1 cellular context compared by ENCODE assay signal in genomic region chr2:96760036-96760985, GRCh38.
TF ChIP-seq lines count a peak whose summit lies in the region.

CNNM4 (plus strand) TSS chr2:96760902; CDS start chr2:96761000, 98 bp downstream.

TF ChIP-seq in HepG2, 621 proteins besides CTCF, POLR2A, EP300 and RAD21 (continued from another document and continues in another):
- TF ChIP-seq TIGD3 (CRISPR knock-in tag; IDR thresholded peaks at IDR 0.05; ENCODE audit: borderline replicate concordance) (no peak), ZKSCAN8 (CRISPR knock-in tag; IDR thresholded peaks at IDR 0.05; ENCODE audit: borderline replicate concordance) (no peak; the same call in 1 of the 2 replicates), CBX5 (CRISPR knock-in tag; IDR thresholded peaks at IDR 0.05; ENCODE audit: borderline replicate concordance) (no peak), PHF21A (CRISPR knock-in tag; IDR thresholded peaks at IDR 0.05) (peak; percentile 62; the same call in 1 of the 2 replicates), ZNF557 (CRISPR knock-in tag; IDR thresholded peaks at IDR 0.05) (peak; percentile 65; the same call in 1 of the 2 replicates), TFDP1 (CRISPR knock-in tag; IDR thresholded peaks at IDR 0.05; ENCODE audit: borderline replicate concordance) (peak; percentile 88), GATAD2A (CRISPR knock-in tag; IDR thresholded peaks at IDR 0.05) (peak; percentile 40; the same call in 1 of the 2 replicates), PCBP2 (optimal IDR thresholded peaks at IDR 0.05; ENCODE audit: low read depth, low read length, poor library complexity, severe bottlenecking) (no peak), LCORL (IDR thresholded peaks at IDR 0.05) (no peak), LCORL (CRISPR knock-in tag; IDR thresholded peaks at IDR 0.05) (no peak), KLF15 (CRISPR knock-in tag; IDR thresholded peaks at IDR 0.05; ENCODE audit: borderline replicate concordance) (no peak), SMAD9 (CRISPR knock-in tag; IDR thresholded peaks at IDR 0.05) (peak; percentile 67; the same call in 1 of the 2 replicates), HNRNPH1 (optimal IDR thresholded peaks at IDR 0.05; ENCODE audit: low read depth, low read length) (no peak), POLR2G (IDR thresholded peaks at IDR 0.05; ENCODE audit: low read depth, low read length) (peak; percentile 64), GABPA (IDR thresholded peaks at IDR 0.05; ENCODE audit: low read depth, low read length) (no peak), GABPA (CRISPR knock-in tag; IDR thresholded peaks at IDR 0.05; ENCODE audit: low read depth) (no peak), PRMT3 (CRISPR knock-in tag; IDR thresholded peaks at IDR 0.05; ENCODE audit: borderline replicate concordance, low read depth) (no peak), TCF12 (IDR thresholded peaks at IDR 0.05) (no peak), TCF12 (CRISPR knock-in tag; IDR thresholded peaks at IDR 0.05) (no peak), ZSCAN9 (CRISPR knock-in tag; IDR thresholded peaks at IDR 0.05; ENCODE audit: borderline replicate concordance) (0 out of 2 replicates have a peak, but pooled peaks have one; percentile 19), NCOR1 (IDR thresholded peaks at IDR 0.05; ENCODE audit: borderline replicate concordance, low read length) (no peak), HDAC1 (CRISPR knock-in tag; IDR thresholded peaks at IDR 0.05) (no peak; the same call in none of the 2 replicates), NR3C1 (CRISPR knock-in tag; IDR thresholded peaks at IDR 0.05) (0 out of 2 replicates have a peak, but pooled peaks have one; percentile 27), SNAI1 (CRISPR knock-in tag; IDR thresholded peaks at IDR 0.05; ENCODE audit: borderline replicate concordance) (no peak), RCOR2 (CRISPR knock-in tag; IDR thresholded peaks at IDR 0.05) (no peak), ISX (CRISPR knock-in tag; conservative IDR thresholded peaks at IDR 0.05) (0 out of 2 replicates have a peak, but pooled peaks have one; percentile 4), SP5 (CRISPR knock-in tag; IDR thresholded peaks at IDR 0.05; ENCODE audit: borderline replicate concordance, low read depth) (peak; percentile 95), ZNF780A (CRISPR knock-in tag; IDR thresholded peaks at IDR 0.05) (no peak), NR2F1 (CRISPR knock-in tag; IDR thresholded peaks at IDR 0.05) (no peak), ISL2 (CRISPR knock-in tag; IDR thresholded peaks at IDR 0.05) (no peak), HIVEP1 (CRISPR knock-in tag; IDR thresholded peaks at IDR 0.05) (no peak), NFAT5 (CRISPR knock-in tag; IDR thresholded peaks at IDR 0.05) (0 out of 2 replicates have a peak, but pooled peaks have one; percentile 63), IKZF1 (IDR thresholded peaks at IDR 0.05) (no peak), PHF8 (CRISPR knock-in tag; IDR thresholded peaks at IDR 0.05) (0 out of 2 replicates have a peak, but pooled peaks have one; percentile 7), CBX2 (IDR thresholded peaks at IDR 0.05; ENCODE audit: low read depth, low read length) (no peak), CBX2 (CRISPR knock-in tag; IDR thresholded peaks at IDR 0.05; ENCODE audit: low read depth) (no peak), ZNF496 (CRISPR knock-in tag; IDR thresholded peaks at IDR 0.05; ENCODE audit: insufficient replicate concordance) (no peak), ZNF20 (CRISPR knock-in tag; IDR thresholded peaks at IDR 0.05) (no peak), ZNF615 (CRISPR knock-in tag; IDR thresholded peaks at IDR 0.05; ENCODE audit: borderline replicate concordance) (0 out of 2 replicates have a peak, but pooled peaks have one; percentile 51), TAF15 (IDR thresholded peaks at IDR 0.05; ENCODE audit: low read depth, low read length, poor library complexity, severe bottlenecking) (no peak), ARHGAP35 (CRISPR knock-in tag; IDR thresholded peaks at IDR 0.05; ENCODE audit: borderline replicate concordance) (peak; percentile 73), ZNF335 (CRISPR knock-in tag; IDR thresholded peaks at IDR 0.05) (no peak), ZNF678 (CRISPR knock-in tag; IDR thresholded peaks at IDR 0.05) (no peak), SMC3 (IDR thresholded peaks at IDR 0.05; ENCODE audit: low read length) (no peak), ZNF598 (CRISPR knock-in tag; IDR thresholded peaks at IDR 0.05; ENCODE audit: borderline replicate concordance) (no peak; the same call in 1 of the 2 replicates), BCL6 (CRISPR knock-in tag; IDR thresholded peaks at IDR 0.05) (peak; percentile 65; the same call in 1 of the 2 replicates), ZNF839 (CRISPR knock-in tag; IDR thresholded peaks at IDR 0.05; ENCODE audit: borderline replicate concordance) (peak; percentile 57; the same call in 1 of the 2 replicates), KDM4B (CRISPR knock-in tag; IDR thresholded peaks at IDR 0.05) (0 out of 2 replicates have a peak, but pooled peaks have one; percentile 41), KAT7 (CRISPR knock-in tag; IDR thresholded peaks at IDR 0.05; ENCODE audit: borderline replicate concordance) (no peak), ZSCAN29 (CRISPR knock-in tag; conservative IDR thresholded peaks at IDR 0.05) (no peak)
- TF ChIP-seq, protein P1, sequence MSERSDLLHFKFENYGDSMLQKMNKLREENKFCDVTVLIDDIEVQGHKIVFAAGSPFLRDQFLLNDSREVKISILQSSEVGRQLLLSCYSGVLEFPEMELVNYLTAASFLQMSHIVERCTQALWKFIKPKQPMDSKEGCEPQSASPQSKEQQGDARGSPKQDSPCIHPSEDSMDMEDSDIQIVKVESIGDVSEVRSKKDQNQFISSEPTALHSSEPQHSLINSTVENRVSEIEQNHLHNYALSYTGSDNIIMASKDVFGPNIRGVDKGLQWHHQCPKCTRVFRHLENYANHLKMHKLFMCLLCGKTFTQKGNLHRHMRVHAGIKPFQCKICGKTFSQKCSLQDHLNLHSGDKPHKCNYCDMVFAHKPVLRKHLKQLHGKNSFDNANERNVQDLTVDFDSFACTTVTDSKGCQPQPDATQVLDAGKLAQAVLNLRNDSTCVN (CRISPR knock-in tag; IDR thresholded peaks at IDR 0.05; ENCODE audit: borderline replicate concordance): no peak; the same call in 1 of the 2 replicates
- TF ChIP-seq, protein P2, sequence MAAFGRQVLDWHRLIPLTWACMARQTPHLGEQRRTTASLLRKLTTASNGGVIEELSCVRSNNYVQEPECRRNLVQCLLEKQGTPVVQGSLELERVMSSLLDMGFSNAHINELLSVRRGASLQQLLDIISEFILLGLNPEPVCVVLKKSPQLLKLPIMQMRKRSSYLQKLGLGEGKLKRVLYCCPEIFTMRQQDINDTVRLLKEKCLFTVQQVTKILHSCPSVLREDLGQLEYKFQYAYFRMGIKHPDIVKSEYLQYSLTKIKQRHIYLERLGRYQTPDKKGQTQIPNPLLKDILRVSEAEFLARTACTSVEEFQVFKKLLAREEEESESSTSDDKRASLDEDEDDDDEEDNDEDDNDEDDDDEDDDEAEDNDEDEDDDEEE (CRISPR knock-in tag; IDR thresholded peaks at IDR 0.05): no peak
- TF ChIP-seq, protein P3, sequence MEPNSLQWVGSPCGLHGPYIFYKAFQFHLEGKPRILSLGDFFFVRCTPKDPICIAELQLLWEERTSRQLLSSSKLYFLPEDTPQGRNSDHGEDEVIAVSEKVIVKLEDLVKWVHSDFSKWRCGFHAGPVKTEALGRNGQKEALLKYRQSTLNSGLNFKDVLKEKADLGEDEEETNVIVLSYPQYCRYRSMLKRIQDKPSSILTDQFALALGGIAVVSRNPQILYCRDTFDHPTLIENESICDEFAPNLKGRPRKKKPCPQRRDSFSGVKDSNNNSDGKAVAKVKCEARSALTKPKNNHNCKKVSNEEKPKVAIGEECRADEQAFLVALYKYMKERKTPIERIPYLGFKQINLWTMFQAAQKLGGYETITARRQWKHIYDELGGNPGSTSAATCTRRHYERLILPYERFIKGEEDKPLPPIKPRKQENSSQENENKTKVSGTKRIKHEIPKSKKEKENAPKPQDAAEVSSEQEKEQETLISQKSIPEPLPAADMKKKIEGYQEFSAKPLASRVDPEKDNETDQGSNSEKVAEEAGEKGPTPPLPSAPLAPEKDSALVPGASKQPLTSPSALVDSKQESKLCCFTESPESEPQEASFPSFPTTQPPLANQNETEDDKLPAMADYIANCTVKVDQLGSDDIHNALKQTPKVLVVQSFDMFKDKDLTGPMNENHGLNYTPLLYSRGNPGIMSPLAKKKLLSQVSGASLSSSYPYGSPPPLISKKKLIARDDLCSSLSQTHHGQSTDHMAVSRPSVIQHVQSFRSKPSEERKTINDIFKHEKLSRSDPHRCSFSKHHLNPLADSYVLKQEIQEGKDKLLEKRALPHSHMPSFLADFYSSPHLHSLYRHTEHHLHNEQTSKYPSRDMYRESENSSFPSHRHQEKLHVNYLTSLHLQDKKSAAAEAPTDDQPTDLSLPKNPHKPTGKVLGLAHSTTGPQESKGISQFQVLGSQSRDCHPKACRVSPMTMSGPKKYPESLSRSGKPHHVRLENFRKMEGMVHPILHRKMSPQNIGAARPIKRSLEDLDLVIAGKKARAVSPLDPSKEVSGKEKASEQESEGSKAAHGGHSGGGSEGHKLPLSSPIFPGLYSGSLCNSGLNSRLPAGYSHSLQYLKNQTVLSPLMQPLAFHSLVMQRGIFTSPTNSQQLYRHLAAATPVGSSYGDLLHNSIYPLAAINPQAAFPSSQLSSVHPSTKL (CRISPR knock-in tag; IDR thresholded peaks at IDR 0.05): 0 out of 2 replicates have a peak, but pooled peaks have one; percentile 38
- TF ChIP-seq, protein P4, sequence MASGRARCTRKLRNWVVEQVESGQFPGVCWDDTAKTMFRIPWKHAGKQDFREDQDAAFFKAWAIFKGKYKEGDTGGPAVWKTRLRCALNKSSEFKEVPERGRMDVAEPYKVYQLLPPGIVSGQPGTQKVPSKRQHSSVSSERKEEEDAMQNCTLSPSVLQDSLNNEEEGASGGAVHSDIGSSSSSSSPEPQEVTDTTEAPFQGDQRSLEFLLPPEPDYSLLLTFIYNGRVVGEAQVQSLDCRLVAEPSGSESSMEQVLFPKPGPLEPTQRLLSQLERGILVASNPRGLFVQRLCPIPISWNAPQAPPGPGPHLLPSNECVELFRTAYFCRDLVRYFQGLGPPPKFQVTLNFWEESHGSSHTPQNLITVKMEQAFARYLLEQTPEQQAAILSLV (CRISPR knock-in tag; IDR thresholded peaks at IDR 0.05; ENCODE audit: borderline replicate concordance): no peak
- TF ChIP-seq, protein P5, sequence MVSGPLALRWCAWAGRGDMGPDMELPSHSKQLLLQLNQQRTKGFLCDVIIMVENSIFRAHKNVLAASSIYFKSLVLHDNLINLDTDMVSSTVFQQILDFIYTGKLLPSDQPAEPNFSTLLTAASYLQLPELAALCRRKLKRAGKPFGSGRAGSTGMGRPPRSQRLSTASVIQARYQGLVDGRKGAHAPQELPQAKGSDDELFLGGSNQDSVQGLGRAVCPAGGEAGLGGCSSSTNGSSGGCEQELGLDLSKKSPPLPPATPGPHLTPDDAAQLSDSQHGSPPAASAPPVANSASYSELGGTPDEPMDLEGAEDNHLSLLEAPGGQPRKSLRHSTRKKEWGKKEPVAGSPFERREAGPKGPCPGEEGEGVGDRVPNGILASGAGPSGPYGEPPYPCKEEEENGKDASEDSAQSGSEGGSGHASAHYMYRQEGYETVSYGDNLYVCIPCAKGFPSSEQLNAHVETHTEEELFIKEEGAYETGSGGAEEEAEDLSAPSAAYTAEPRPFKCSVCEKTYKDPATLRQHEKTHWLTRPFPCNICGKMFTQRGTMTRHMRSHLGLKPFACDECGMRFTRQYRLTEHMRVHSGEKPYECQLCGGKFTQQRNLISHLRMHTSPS (CRISPR knock-in tag; IDR thresholded peaks at IDR 0.05; ENCODE audit: low read depth): 0 out of 2 replicates have a peak, but pooled peaks have one; percentile 27
